Comparison of ENCODE assay signal across 16 cellular contexts in genomic region chr10:14378387-14378960, GRCh38. TPM values are rescaled to one million over a fixed set of nuclear protein-coding genes. Genes with fewer than 3 reads are reported as not detected.
DNase-seq lines count a peak whose midpoint lies in the region; ATAC-seq and TF ChIP-seq lines count a peak whose summit lies in the region.
"Had no signal": no experiment of that assay in that cellular context is flagged by ENCODE, and none has a peak within 500 bp of the region (broad histone marks: within the 10 kb centered on the region; RNA-seq: fewer than 3 reads in every experiment).

No MANE protein-coding gene starts in this region.

- no peak for TF ChIP-seq EP300 in SK-N-SH (IDR thresholded peaks at IDR 0.05; ENCODE audit: borderline replicate concordance in 1 of 2, low read depth in 1 of 2, low read length in 1 of 2)

- TF ChIP-seq RAD21 in SK-N-SH (IDR thresholded peaks at IDR 0.05; ENCODE audit: low read length) = no peak

- POLR2A ChIA-PET in SK-N-SH (lab: Yijun Ruan, JAX) = no interaction called here

- no peak overlapping the region for H3K9ac ChIP-seq in SK-N-SH
- H3K9ac ChIP-seq: BLaER1 had no signal

- no peaks in the 10 kb centered on the region for H3K36me3 ChIP-seq in SK-N-SH (replicated peaks in 1 of 2; ENCODE audit: control insufficient read depth in 1 of 2, insufficient read depth in 2 of 2, low read length in 1 of 2)
- H3K36me3 ChIP-seq: BLaER1 had no signal

- H3K27ac ChIP-seq in angular gyrus (ENCODE audit: low read depth, low read length) (peak overlapping the region; percentile 62), SK-N-SH (ENCODE audit: low read depth in 2 of 2, low read length in 1 of 2) (no peak overlapping the region)
- H3K27ac ChIP-seq: BLaER1 had no signal

- H2AFZ ChIP-seq in SK-N-SH (ENCODE audit: low read depth) = no peak overlapping the region

- peaks cover 9% of the 10 kb centered on the region; the same call in 1 of the 2 replicates for H3K27me3 ChIP-seq in SK-N-SH (ENCODE audit: insufficient read depth)
- H3K27me3 ChIP-seq: BLaER1 had no signal

- no peaks in the 10 kb centered on the region for H3K9me3 ChIP-seq in SK-N-SH
- H3K9me3 ChIP-seq: BLaER1 had no signal

- H3K4me2 ChIP-seq in SK-N-SH = no peak overlapping the region
- H3K4me2 ChIP-seq: BLaER1 had no signal

- ATAC-seq in left lobe of liver (no peak), HG03442 (IDR thresholded peaks at IDR 0.05; ENCODE audit: unreplicated experiment) (no peak)
- ATAC-seq: CD8-positive, alpha-beta T cell had no signal

- in situ Hi-C loops in G401 (cut with HindIII; ENCODE audit: low sequenced_read_pairs) = no loop called here

- no peaks in the 10 kb centered on the region for H3K9me2 ChIP-seq in SK-N-SH

- 57% methylated on average over 6 of the region's 6 CpGs for WGBS in SK-N-SH (ENCODE audit: low lambda C conversion rate)

- no peaks in the 10 kb centered on the region; a peak in 1 of 4 replicates for H3K4me1 ChIP-seq in SK-N-SH (ENCODE audit: control insufficient read depth in 1 of 2, insufficient read depth in 2 of 2, low read depth in 1 of 2, low read length in 1 of 2)
- H3K4me1 ChIP-seq: BLaER1 had no signal

- TF ChIP-seq CTCF in SK-N-SH (IDR thresholded peaks at IDR 0.05) = no peak

- H3K4me3 ChIP-seq in SK-N-SH (ENCODE audit: low read depth in 2 of 2, low read length in 1 of 2) = no peak overlapping the region
- H3K4me3 ChIP-seq: BLaER1 had no signal

- CTCF ChIA-PET in SK-N-SH (lab: Yijun Ruan, JAX) = interaction anchor here (1.3 kb wide), 1 partner anchor 18 kb away, joined by 6 read pairs; no protein-coding TSS in a partner anchor

- H3K79me2 ChIP-seq in SK-N-SH (ENCODE audit: insufficient read depth) = no peaks in the 10 kb centered on the region

- peak; percentile 69 for DNase-seq in G401 (ENCODE audit: low spot score)
- DNase-seq in HT1080 (ENCODE audit: low read depth) = peak; percentile 29
- DNase-seq in mucosa of gallbladder (ENCODE audit: low spot score) = peak; percentile 11
- no peak for DNase-seq in SK-N-SH
- DNase-seq in left lobe of liver (ENCODE audit: low spot score) = no peak
- DNase-seq: CD8-positive, alpha-beta T cell; HCEC 1CT; NCI-H1048; NCI-H1436 treated with DMSO at 0.1 percent for 48 hours; NCI-H2081 treated with DMSO at 0.1 percent for 48 hours; NCI-H510A treated with DMSO at 0.1 percent for 48 hours; Right ventricle myocardium superior had no signal

- no peaks in the 10 kb centered on the region for H4K20me1 ChIP-seq in SK-N-SH (ENCODE audit: insufficient read depth)
- H4K20me1 ChIP-seq: BLaER1 had no signal

- H3F3A ChIP-seq in SK-N-SH (replicated peaks; ENCODE audit: insufficient read depth) = no peaks in the 10 kb centered on the region

TF ChIP-seq in SK-N-SH, 30 proteins besides CTCF, POLR2A, EP300 and RAD21:
- no peak for TF ChIP-seq NFIC (IDR thresholded peaks at IDR 0.05; ENCODE audit: borderline replicate concordance)
- no peak for TF ChIP-seq FOSL2 (IDR thresholded peaks at IDR 0.05; ENCODE audit: borderline replicate concordance, low read depth)
- TF ChIP-seq, protein P1, sequence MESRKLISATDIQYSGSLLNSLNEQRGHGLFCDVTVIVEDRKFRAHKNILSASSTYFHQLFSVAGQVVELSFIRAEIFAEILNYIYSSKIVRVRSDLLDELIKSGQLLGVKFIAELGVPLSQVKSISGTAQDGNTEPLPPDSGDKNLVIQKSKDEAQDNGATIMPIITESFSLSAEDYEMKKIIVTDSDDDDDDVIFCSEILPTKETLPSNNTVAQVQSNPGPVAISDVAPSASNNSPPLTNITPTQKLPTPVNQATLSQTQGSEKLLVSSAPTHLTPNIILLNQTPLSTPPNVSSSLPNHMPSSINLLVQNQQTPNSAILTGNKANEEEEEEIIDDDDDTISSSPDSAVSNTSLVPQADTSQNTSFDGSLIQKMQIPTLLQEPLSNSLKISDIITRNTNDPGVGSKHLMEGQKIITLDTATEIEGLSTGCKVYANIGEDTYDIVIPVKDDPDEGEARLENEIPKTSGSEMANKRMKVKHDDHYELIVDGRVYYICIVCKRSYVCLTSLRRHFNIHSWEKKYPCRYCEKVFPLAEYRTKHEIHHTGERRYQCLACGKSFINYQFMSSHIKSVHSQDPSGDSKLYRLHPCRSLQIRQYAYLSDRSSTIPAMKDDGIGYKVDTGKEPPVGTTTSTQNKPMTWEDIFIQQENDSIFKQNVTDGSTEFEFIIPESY (IDR thresholded peaks at IDR 0.05; ENCODE audit: borderline replicate concordance, low read depth) = no peak
- no peak for TF ChIP-seq FOXM1 (IDR thresholded peaks at IDR 0.05; ENCODE audit: low read depth)
- TF ChIP-seq TEAD4 (IDR thresholded peaks at IDR 0.05; ENCODE audit: borderline replicate concordance, insufficient read depth) = no peak
- no peak for TF ChIP-seq CHD2 (IDR thresholded peaks at IDR 0.05; ENCODE audit: low read length, partially characterized antibody)
- TF ChIP-seq, protein P2, sequence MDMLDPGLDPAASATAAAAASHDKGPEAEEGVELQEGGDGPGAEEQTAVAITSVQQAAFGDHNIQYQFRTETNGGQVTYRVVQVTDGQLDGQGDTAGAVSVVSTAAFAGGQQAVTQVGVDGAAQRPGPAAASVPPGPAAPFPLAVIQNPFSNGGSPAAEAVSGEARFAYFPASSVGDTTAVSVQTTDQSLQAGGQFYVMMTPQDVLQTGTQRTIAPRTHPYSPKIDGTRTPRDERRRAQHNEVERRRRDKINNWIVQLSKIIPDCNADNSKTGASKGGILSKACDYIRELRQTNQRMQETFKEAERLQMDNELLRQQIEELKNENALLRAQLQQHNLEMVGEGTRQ (IDR thresholded peaks at IDR 0.05; ENCODE audit: borderline replicate concordance, low read depth, low read length) = no peak
- TF ChIP-seq POLR2AphosphoS5 (IDR thresholded peaks at IDR 0.05; ENCODE audit: low read depth, low read length) = no peak
- TF ChIP-seq REST (IDR thresholded peaks at IDR 0.05; ENCODE audit: low read depth, low read length) = no peak
- no peak for TF ChIP-seq EZH2phosphoT487 (IDR thresholded peaks at IDR 0.05; ENCODE audit: borderline replicate concordance, low read depth)
- TF ChIP-seq RXRA (IDR thresholded peaks at IDR 0.05; ENCODE audit: borderline replicate concordance, low read depth) = no peak
- TF ChIP-seq GABPA (IDR thresholded peaks at IDR 0.05; ENCODE audit: low read depth) = no peak
- TF ChIP-seq GATA2 (CRISPR knock-in tag; IDR thresholded peaks at IDR 0.05) = no peak
- TF ChIP-seq IRF3 (IDR thresholded peaks at IDR 0.05; ENCODE audit: low read depth, low read length) = no peak

RNA-seq across cellular contexts. Expression of gene FRMD4A, which starts 47.8 kb away (rescaled TPM):
- total RNA-seq in G401 (2014; rRNA removed; shearing (Covaris generic)) = 21.1 and 63.4 TPM in 2 replicates
- total RNA-seq in HT1080 (2014; rRNA removed; shearing (Covaris generic)) = 50.5 and 60.8 TPM in 2 replicates
- 57.5 and 63.6 TPM in 2 replicates for polyA plus RNA-seq in HT1080 (2015; cell fraction: cytosol; rRNA removed)
- polyA plus RNA-seq in HT1080 (2015; cell fraction: nucleus; rRNA removed) = 97.6 and 116 TPM in 2 replicates
- total RNA-seq in mucosa of gallbladder (55.4 TPM), left lobe of liver (13.8 TPM)
- polyA plus RNA-seq in SK-N-SH (2012; rRNA removed) = 34.5 and 37.7 TPM in 2 replicates
- 20.5 and 25.4 TPM in 2 replicates for polyA plus RNA-seq in SK-N-SH (2012; cell fraction: cytosol; rRNA removed)
- 76.7 and 81.9 TPM in 2 replicates for polyA plus RNA-seq in SK-N-SH (2012; cell fraction: nucleus; rRNA removed)
- total RNA-seq: HT-29 had no signal

Comparison
In these comparisons a context has a peak if more than half of its experiments do, and no peak if none do; other contexts are left out.
1. DNase-seq: peak in G401 (single experiment), HT1080 (single experiment) and mucosa of gallbladder (single experiment); none in SK-N-SH (single experiment) and left lobe of liver (single experiment).